Comparison of ENCODE assay signal across 12 cellular contexts in the genomic region with DNA sequence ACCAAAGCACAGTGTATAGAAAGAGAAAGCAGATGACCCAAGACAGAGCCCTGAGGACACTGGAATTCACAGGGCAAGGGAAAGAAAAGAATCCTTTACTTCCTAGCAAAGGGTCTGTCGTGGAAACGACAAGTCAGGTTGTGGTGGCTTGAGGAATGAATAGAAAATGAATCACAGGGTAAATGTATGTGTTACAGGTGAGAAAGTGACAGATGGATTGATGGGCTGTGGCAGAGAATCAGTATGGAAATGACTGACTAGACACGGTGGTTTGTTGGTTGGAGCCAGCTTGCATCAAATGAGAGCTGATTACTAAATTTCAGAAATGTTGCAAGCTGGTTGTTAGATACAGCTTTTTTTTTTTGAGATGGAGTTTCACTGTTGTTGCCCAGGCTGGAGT. TPM values are rescaled to one million over a fixed set of nuclear protein-coding genes. Genes with fewer than 3 reads are reported as not detected.
DNase-seq lines count a peak whose midpoint lies in the region; ATAC-seq and TF ChIP-seq lines count a peak whose summit lies in the region.
"Had no signal": no experiment of that assay in that cellular context is flagged by ENCODE, and none has a peak within 500 bp of the region (broad histone marks: within the 10 kb centered on the region; RNA-seq: fewer than 3 reads in every experiment).

No MANE protein-coding gene starts in this region.

- DNase-seq in GM12865 (ENCODE audit: low read depth) (peak; percentile 92), germinal center (ENCODE audit: low spot score) (no peak), mucosa of gallbladder (ENCODE audit: low spot score) (no peak), T-helper 9 cell (no peak)
- peak; percentile 55 for DNase-seq in activated CD4-positive, alpha-beta memory T cell treated with anti-CD3 and anti-CD28 coated beads, Interleukin-2, amount 10 ng/mL, durations not matched to agents 7 days and 5 days
- DNase-seq in natural killer cell treated with Interleukin-12 subunit alpha and Interleukin-12 subunit beta and Interleukin-15 and Interleukin-18, amount 100 ng/mL, for 72 hours (ENCODE audit: low spot score) = no peak
- DNase-seq: Caco-2, NCI-H2029, OCI-M1 had no signal

- no peak overlapping the region for H3K4me3 ChIP-seq in GM12865 (ENCODE audit: low read depth, low read length)

- peaks cover 4% of the 10 kb centered on the region for H3K9me3 Mint-ChIP-seq in activated CD4-positive, alpha-beta memory T cell treated with anti-CD3 and anti-CD28 coated beads, Interleukin-2, amount 10 ng/mL, durations not matched to agents 7 days and 5 days
- H3K9me3 Mint-ChIP-seq in natural killer cell treated with Interleukin-12 subunit alpha and Interleukin-12 subunit beta and Interleukin-15 and Interleukin-18, amount 100 ng/mL, for 72 hours = peaks cover 7% of the 10 kb centered on the region

- POLR2A ChIA-PET in activated CD4-positive, alpha-beta memory T cell treated with anti-CD3 and anti-CD28 coated beads, Interleukin-2, amount 10 ng/mL, durations not matched to agents 7 days and 5 days (lab: Charles Lee) = interaction anchor here (0.6 to 2.7 kb wide), 5 partner anchors 10 to 65 kb away, joined by 3 to 16 read pairs (median 5); partner anchors contain the start of gene PTP4A2

- peak overlapping the region; percentile 55 for H3K27ac Mint-ChIP-seq in activated CD4-positive, alpha-beta memory T cell treated with anti-CD3 and anti-CD28 coated beads, Interleukin-2, amount 10 ng/mL, durations not matched to agents 7 days and 5 days
- peak overlapping the region; percentile 89 to 98 for H3K27ac Mint-ChIP-seq in natural killer cell treated with Interleukin-12 subunit alpha and Interleukin-12 subunit beta and Interleukin-15 and Interleukin-18, amount 100 ng/mL, for 72 hours

- peaks cover 44% of the 10 kb centered on the region for H3K4me1 Mint-ChIP-seq in activated CD4-positive, alpha-beta memory T cell treated with anti-CD3 and anti-CD28 coated beads, Interleukin-2, amount 10 ng/mL, durations not matched to agents 7 days and 5 days
- peaks cover 40 to 57% of the 10 kb centered on the region in 2 donors for H3K4me1 Mint-ChIP-seq in natural killer cell treated with Interleukin-12 subunit alpha and Interleukin-12 subunit beta and Interleukin-15 and Interleukin-18, amount 100 ng/mL, for 72 hours (ENCODE audit: low read depth in 2 of 2)

- H3K27me3 Mint-ChIP-seq in activated CD4-positive, alpha-beta memory T cell treated with anti-CD3 and anti-CD28 coated beads, Interleukin-2, amount 10 ng/mL, durations not matched to agents 7 days and 5 days = no peaks in the 10 kb centered on the region
- no peaks in the 10 kb centered on the region for H3K27me3 Mint-ChIP-seq in natural killer cell treated with Interleukin-12 subunit alpha and Interleukin-12 subunit beta and Interleukin-15 and Interleukin-18, amount 100 ng/mL, for 72 hours

- peak overlapping the region; percentile 14 for H3K4me3 Mint-ChIP-seq in activated CD4-positive, alpha-beta memory T cell treated with anti-CD3 and anti-CD28 coated beads, Interleukin-2, amount 10 ng/mL, durations not matched to agents 7 days and 5 days
- peak overlapping the region; percentile 77 for H3K4me3 Mint-ChIP-seq in natural killer cell treated with Interleukin-12 subunit alpha and Interleukin-12 subunit beta and Interleukin-15 and Interleukin-18, amount 100 ng/mL, for 72 hours

- CTCF ChIA-PET in activated CD4-positive, alpha-beta memory T cell treated with anti-CD3 and anti-CD28 coated beads, Interleukin-2, amount 10 ng/mL, durations not matched to agents 7 days and 5 days (lab: Charles Lee) = interaction anchor here (0.7 to 4.1 kb wide), 6 partner anchors 10 to 79 kb away, joined by 3 to 13 read pairs (median 3); partner anchors contain the start of gene SPOCD1

- peak; percentile 50 for ATAC-seq in GM19351 (IDR thresholded peaks at IDR 0.05; ENCODE audit: unreplicated experiment)
- ATAC-seq in natural killer cell treated with Interleukin-12 subunit alpha and Interleukin-12 subunit beta and Interleukin-15 and Interleukin-18, amount 100 ng/mL, for 72 hours = peak; percentile 92
- ATAC-seq in GM19328 (IDR thresholded peaks at IDR 0.05; ENCODE audit: unreplicated experiment) = no peak
- ATAC-seq: HepG2 had no signal

- peaks cover 24% of the 10 kb centered on the region for H3K36me3 Mint-ChIP-seq in activated CD4-positive, alpha-beta memory T cell treated with anti-CD3 and anti-CD28 coated beads, Interleukin-2, amount 10 ng/mL, durations not matched to agents 7 days and 5 days (ENCODE audit: low read depth)
- H3K36me3 Mint-ChIP-seq in natural killer cell treated with Interleukin-12 subunit alpha and Interleukin-12 subunit beta and Interleukin-15 and Interleukin-18, amount 100 ng/mL, for 72 hours = peaks cover 10% of the 10 kb centered on the region

- TF ChIP-seq CTCF in GM12865 (IDR thresholded peaks at IDR 0.05; ENCODE audit: insufficient read depth, low read depth, low read length, missing control alignments) = no peak

RNA-seq across cellular contexts. Expression of gene PTP4A2, which starts 46.9 kb away (rescaled TPM):
- 100 to 1,000 TPM; 337 to 349 TPM for total RNA-seq in activated CD4-positive, alpha-beta memory T cell treated with anti-CD3 and anti-CD28 coated beads, Interleukin-2, amount 10 ng/mL, durations not matched to agents 7 days and 5 days
- total RNA-seq in natural killer cell treated with Interleukin-12 subunit alpha and Interleukin-12 subunit beta and Interleukin-15 and Interleukin-18, amount 100 ng/mL, for 72 hours = 100 to 1,000 TPM; 409 to 770 TPM
- 274 TPM for total RNA-seq in mucosa of gallbladder

Comparison
In these comparisons a context has a peak if more than half of its experiments do, and no peak if none do; other contexts are left out.
1. DNase-seq: peak in GM12865 (single experiment) and activated CD4-positive, alpha-beta memory T cell treated with anti-CD3 and anti-CD28 coated beads, Interleukin-2, amount 10 ng/mL, durations not matched to agents 7 days and 5 days (single experiment); none in natural killer cell treated with Interleukin-12 subunit alpha and Interleukin-12 subunit beta and Interleukin-15 and Interleukin-18, amount 100 ng/mL, for 72 hours (single experiment), germinal center (single experiment), mucosa of gallbladder (single experiment) and T-helper 9 cell (single experiment).